In genomic region chr22:40855960-40856512, GRCh38 we compare ENCODE assay signal across 1 cellular context.
TF ChIP-seq lines count a peak whose summit lies in the region.

No MANE protein-coding gene starts in this region.

TF ChIP-seq in HEK293, 187 proteins besides CTCF, POLR2A, EP300 and RAD21 (continued from another document):
- TF ChIP-seq ZNF311 (tag by site-specific recombination; IDR thresholded peaks at IDR 0.05; ENCODE audit: borderline replicate concordance) (no peak), ZNF391 (tag by site-specific recombination; IDR thresholded peaks at IDR 0.05; ENCODE audit: borderline replicate concordance, low read depth) (no peak; the same call in 1 of the 2 replicates), ZIC2 (tag by site-specific recombination; IDR thresholded peaks at IDR 0.05) (peak; percentile 67), ZNF473 (tag by site-specific recombination; IDR thresholded peaks at IDR 0.05) (no peak), HOXD13 (CRISPR knock-in tag; IDR thresholded peaks at IDR 0.05; ENCODE audit: borderline replicate concordance) (no peak), ZSCAN23 (tag by site-specific recombination; IDR thresholded peaks at IDR 0.05) (no peak), ZNF677 (tag by site-specific recombination; IDR thresholded peaks at IDR 0.05) (no peak), ZFHX2 (tag by site-specific recombination; conservative IDR thresholded peaks at IDR 0.05) (peak; percentile 91), EGR2 (tag by site-specific recombination; IDR thresholded peaks at IDR 0.05; ENCODE audit: low read depth) (peak; percentile 87; the same call in 1 of the 2 replicates), ZNF223 (tag by site-specific recombination; IDR thresholded peaks at IDR 0.05) (no peak), ZNF157 (tag by site-specific recombination; IDR thresholded peaks at IDR 0.05) (0 out of 2 replicates have a peak, but pooled peaks have one; percentile 10)
- TF ChIP-seq, protein P1, sequence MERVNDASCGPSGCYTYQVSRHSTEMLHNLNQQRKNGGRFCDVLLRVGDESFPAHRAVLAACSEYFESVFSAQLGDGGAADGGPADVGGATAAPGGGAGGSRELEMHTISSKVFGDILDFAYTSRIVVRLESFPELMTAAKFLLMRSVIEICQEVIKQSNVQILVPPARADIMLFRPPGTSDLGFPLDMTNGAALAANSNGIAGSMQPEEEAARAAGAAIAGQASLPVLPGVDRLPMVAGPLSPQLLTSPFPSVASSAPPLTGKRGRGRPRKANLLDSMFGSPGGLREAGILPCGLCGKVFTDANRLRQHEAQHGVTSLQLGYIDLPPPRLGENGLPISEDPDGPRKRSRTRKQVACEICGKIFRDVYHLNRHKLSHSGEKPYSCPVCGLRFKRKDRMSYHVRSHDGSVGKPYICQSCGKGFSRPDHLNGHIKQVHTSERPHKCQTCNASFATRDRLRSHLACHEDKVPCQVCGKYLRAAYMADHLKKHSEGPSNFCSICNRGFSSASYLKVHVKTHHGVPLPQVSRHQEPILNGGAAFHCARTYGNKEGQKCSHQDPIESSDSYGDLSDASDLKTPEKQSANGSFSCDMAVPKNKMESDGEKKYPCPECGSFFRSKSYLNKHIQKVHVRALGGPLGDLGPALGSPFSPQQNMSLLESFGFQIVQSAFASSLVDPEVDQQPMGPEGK (tag by site-specific recombination; IDR thresholded peaks at IDR 0.05): peak; percentile 96
